Comparison of ENCODE assay signal across 8 cellular contexts in genomic region chr12:130953783-130954543, GRCh38. TPM values are rescaled to one million over a fixed set of nuclear protein-coding genes. Genes with fewer than 3 reads are reported as not detected.
A peak's percentile ranks its signal among the peaks of the same experiment; 100 is the strongest.
DNase-seq lines count a peak whose midpoint lies in the region; ATAC-seq and TF ChIP-seq lines count a peak whose summit lies in the region.
"Had no signal": no experiment of that assay in that cellular context is flagged by ENCODE, and none has a peak within 500 bp of the region (broad histone marks: within the 10 kb centered on the region; RNA-seq: fewer than 3 reads in every experiment).

TSS of gene ADGRD1 (plus strand) at chr12:130953907. CDS start at chr12:130954466, 559 bp downstream.

- H3K27ac ChIP-seq in endodermal cell (ENCODE audit: low read depth, low read length) (no peak within 1 kb of the TSS), uterus (peak within 1 kb of the TSS; percentile 70 to 77)
- H3K27ac ChIP-seq: SJCRH30 had no signal

- peak within 1 kb of the TSS; percentile 87 for H3K27ac Mint-ChIP-seq in endodermal cell

- H3K36me3 ChIP-seq in endodermal cell (ENCODE audit: control insufficient read depth, insufficient read depth, low read length) (no peaks in the 10 kb centered on the region), uterus (no peaks in the 10 kb centered on the region)
- H3K36me3 ChIP-seq: SJCRH30 had no signal

- H3K27me3 Mint-ChIP-seq in endodermal cell (ENCODE audit: insufficient read depth) = no peaks in the 10 kb centered on the region

- no peak for ATAC-seq in HG02759 (IDR thresholded peaks at IDR 0.05; ENCODE audit: unreplicated experiment)
- no peak for ATAC-seq in HG03196 (IDR thresholded peaks at IDR 0.05; ENCODE audit: unreplicated experiment)

- peak in 1 of 2 donors; percentile 70 for TF ChIP-seq POLR2A in uterus (IDR thresholded peaks at IDR 0.05)

- no peak for TF ChIP-seq CTCF in endodermal cell (conservative IDR thresholded peaks at IDR 0.05)
- no peak for TF ChIP-seq CTCF in uterus (IDR thresholded peaks at IDR 0.05)

- peak; percentile 34 for DNase-seq in HuH-7 (ENCODE audit: low spot score)
- peak; percentile 83 for DNase-seq in endodermal cell
- peak; percentile 66 for DNase-seq in mucosa of gallbladder (ENCODE audit: low spot score)
- DNase-seq in uterus = peak; percentile 78 to 85
- no peak for DNase-seq in NCI-H2029 treated with DMSO at 0.1 percent for 48 hours (lab: John Stamatoyannopoulos, UW)
- DNase-seq: SJCRH30 had no signal

- H3K9me3 ChIP-seq in endodermal cell (ENCODE audit: control insufficient read depth, low read length) = no peaks in the 10 kb centered on the region
- no peaks in the 10 kb centered on the region for H3K9me3 ChIP-seq in uterus
- H3K9me3 ChIP-seq: SJCRH30 had no signal

- H3K4me3 ChIP-seq in endodermal cell (ENCODE audit: low read length) (no peak within 1 kb of the TSS), uterus (peak within 1 kb of the TSS; percentile 42 to 45)
- H3K4me3 ChIP-seq: SJCRH30 had no signal

- no peaks in the 10 kb centered on the region for H3K36me3 Mint-ChIP-seq in endodermal cell (ENCODE audit: low read depth)

- H3K9ac ChIP-seq in endodermal cell (ENCODE audit: extremely low read depth, low read length, poor library complexity, severe bottlenecking) = no peak within 1 kb of the TSS

- peaks cover 35% of the 10 kb centered on the region for H3K4me1 Mint-ChIP-seq in endodermal cell

- H3K27me3 ChIP-seq in endodermal cell (ENCODE audit: control insufficient read depth, insufficient read depth, low read length, poor library complexity, severe bottlenecking) (no peaks in the 10 kb centered on the region), uterus (no peaks in the 10 kb centered on the region)
- H3K27me3 ChIP-seq: SJCRH30 had no signal

- intact Hi-C loops in uterus (cut with DNase I; ENCODE audit: low total_unique reads) = no loop called here

- H3K4me3 Mint-ChIP-seq in endodermal cell = peak within 1 kb of the TSS; percentile 21

- no peaks in the 10 kb centered on the region for H3K9me3 Mint-ChIP-seq in endodermal cell

- H3K4me1 ChIP-seq in endodermal cell (ENCODE audit: control insufficient read depth, insufficient read depth, low read length) = peaks cover 18% of the 10 kb centered on the region
- H3K4me1 ChIP-seq in uterus = no peaks in the 10 kb centered on the region
- H3K4me1 ChIP-seq: SJCRH30 had no signal

- 30 to 52% methylated on average over 13 to 24 of the region's 24 CpGs for WGBS in endodermal cell (ENCODE audit: insufficient coverage in 1 of 2, insufficient read length in 1 of 2), 2 experiments

RNA-seq across cellular contexts. Expression of gene ADGRD1, which starts in this region (rescaled TPM):
- 1 to 10 TPM; 1.3 to 2.9 TPM for total RNA-seq in endodermal cell
- 2.3 TPM for polyA plus RNA-seq in endodermal cell (2013, experiment 1 of 2)
- 1.7 TPM for polyA plus RNA-seq in endodermal cell (2013, experiment 2 of 2)
- 96.1 TPM for total RNA-seq in mucosa of gallbladder
- 10 to 100 TPM; 13.5 to 89.9 (median 33.7) TPM for total RNA-seq in uterus
